16 cellular contexts compared by ENCODE assay signal in the genomic region with DNA sequence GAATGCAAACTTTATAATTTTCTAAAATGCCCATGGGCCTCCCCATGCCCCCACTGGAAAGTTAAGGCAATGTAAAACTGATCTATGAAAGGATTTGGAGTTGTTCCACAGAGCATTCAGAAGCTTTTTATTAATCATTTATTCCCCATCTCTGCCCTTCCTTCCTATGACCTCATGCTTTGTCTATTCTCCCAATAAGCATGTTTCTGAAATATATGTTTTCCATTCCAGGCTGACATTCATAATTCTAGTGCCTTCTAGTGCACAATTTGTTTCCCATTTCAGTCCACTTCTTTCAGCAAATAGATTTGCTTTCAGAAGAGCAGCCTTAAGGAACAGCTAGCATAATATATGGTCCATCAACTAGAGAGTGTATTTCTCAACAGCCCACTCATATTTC.
DNase-seq lines count a peak whose midpoint lies in the region; ATAC-seq and TF ChIP-seq lines count a peak whose summit lies in the region.
"Had no signal": no experiment of that assay in that cellular context is flagged by ENCODE, and none has a peak within 500 bp of the region (broad histone marks: within the 10 kb centered on the region; RNA-seq: fewer than 3 reads in every experiment).

No MANE protein-coding gene starts in this region.

- no peaks in the 10 kb centered on the region for H3K27me3 ChIP-seq in fibroblast of lung (ENCODE audit: control insufficient read depth, insufficient read depth, low read length)
- H3K27me3 ChIP-seq: neutrophil, stomach had no signal

- H3K36me3 Mint-ChIP-seq in osteocyte (ENCODE audit: unreplicated experiment) = peaks cover 10% of the 10 kb centered on the region
- no peaks in the 10 kb centered on the region for H3K36me3 Mint-ChIP-seq in T-helper 2 cell treated with Interferon-gamma antibody and Interleukin-4, amounts not matched to agents 5 μg/mL and 100 μg/mL, for 36 hours (ENCODE audit: low read depth)

- peak; percentile 49 for ATAC-seq in SK-N-SH treated with all-trans-retinoic acid at 6 μM for 48 hours

- H3K4me1 ChIP-seq in fibroblast of lung (ENCODE audit: control insufficient read depth, extremely low read depth, insufficient read depth, low read length) = peaks cover 13% of the 10 kb centered on the region
- H3K4me1 ChIP-seq: BLaER1 had no signal

- no peaks in the 10 kb centered on the region for H3K9me3 ChIP-seq in fibroblast of lung (ENCODE audit: control insufficient read depth, insufficient read depth, low read depth, low read length)
- H3K9me3 ChIP-seq: BLaER1, neutrophil, stomach had no signal

- H3K4me2 ChIP-seq in fibroblast of lung (ENCODE audit: extremely low read depth, insufficient read depth, low read length) = no peak overlapping the region
- H3K4me2 ChIP-seq: BLaER1 had no signal

- H4K20me1 ChIP-seq in fibroblast of lung (ENCODE audit: control insufficient read depth, extremely low read depth, insufficient read depth, low read length) = no peaks in the 10 kb centered on the region
- H4K20me1 ChIP-seq: BLaER1 had no signal

- no peaks in the 10 kb centered on the region for H3K27me3 Mint-ChIP-seq in osteocyte (ENCODE audit: unreplicated experiment)
- H3K27me3 Mint-ChIP-seq in T-helper 2 cell treated with Interferon-gamma antibody and Interleukin-4, amounts not matched to agents 5 μg/mL and 100 μg/mL, for 36 hours (ENCODE audit: low read depth) = no peaks in the 10 kb centered on the region

- peaks cover 37% of the 10 kb centered on the region for H3K4me1 Mint-ChIP-seq in osteocyte (ENCODE audit: unreplicated experiment)
- H3K4me1 Mint-ChIP-seq in T-helper 2 cell treated with Interferon-gamma antibody and Interleukin-4, amounts not matched to agents 5 μg/mL and 100 μg/mL, for 36 hours (ENCODE audit: low read depth) = peaks cover 2% of the 10 kb centered on the region

- H3K9ac ChIP-seq in fibroblast of lung (ENCODE audit: insufficient read depth, low read length) = no peak overlapping the region
- H3K9ac ChIP-seq: BLaER1 had no signal

- no peak overlapping the region for H3K4me3 Mint-ChIP-seq in osteocyte (ENCODE audit: unreplicated experiment)
- H3K4me3 Mint-ChIP-seq in T-helper 2 cell treated with Interferon-gamma antibody and Interleukin-4, amounts not matched to agents 5 μg/mL and 100 μg/mL, for 36 hours = no peak overlapping the region

- H2AFZ ChIP-seq in fibroblast of lung (ENCODE audit: low read length) = no peak overlapping the region

- TF ChIP-seq CTCF in fibroblast of lung (conservative IDR thresholded peaks at IDR 0.05 in 1 of 2, IDR thresholded peaks at IDR 0.05 in 1 of 2; ENCODE audit: low read depth in 1 of 2, low read length in 2 of 2) (no peak), osteocyte (IDR thresholded peaks at IDR 0.05) (peak; percentile 12)

- H3K9me3 Mint-ChIP-seq in osteocyte (ENCODE audit: unreplicated experiment) = peaks cover 22% of the 10 kb centered on the region
- H3K9me3 Mint-ChIP-seq in T-helper 2 cell treated with Interferon-gamma antibody and Interleukin-4, amounts not matched to agents 5 μg/mL and 100 μg/mL, for 36 hours = no peaks in the 10 kb centered on the region

- DNase-seq in ELR (ENCODE audit: low read depth) (peak; percentile 63), fibroblast of lung (ENCODE audit: low read depth in 2 of 2) (peak; percentile 70 to 74), osteocyte (ENCODE audit: extremely low spot score, unreplicated experiment) (no peak), DMS153 treated with DMSO at 0.1 percent for 48 hours (lab: John Stamatoyannopoulos, UW; ENCODE audit: unreplicated experiment) (no peak), NCI-H1417 treated with DMSO at 0.1 percent for 48 hours (lab: John Stamatoyannopoulos, UW) (no peak), foreskin melanocyte (no peak)
- DNase-seq in T-helper 2 cell treated with Interferon-gamma antibody and Interleukin-4, amounts not matched to agents 5 μg/mL and 100 μg/mL, for 36 hours (ENCODE audit: low spot score) = no peak
- DNase-seq: activated naive CD4-positive, alpha-beta T cell treated with Interleukin-2 at 50 U/mL for 16 hours; caudate nucleus; NCI-H1436 treated with DMSO at 0.1 percent for 48 hours; small intestine; stomach had no signal

- no peak overlapping the region for H3K4me3 ChIP-seq in fibroblast of lung (replicated peaks in 1 of 4; ENCODE audit: control extremely low read depth in 1 of 4, insufficient read depth in 1 of 4, low read depth in 3 of 4, low read length in 4 of 4)
- H3K4me3 ChIP-seq: BLaER1, lung, stomach had no signal

- H3K36me3 ChIP-seq in fibroblast of lung (ENCODE audit: control insufficient read depth, insufficient read depth, low read length) = no peaks in the 10 kb centered on the region
- H3K36me3 ChIP-seq: BLaER1, neutrophil, stomach had no signal

- H3K79me2 ChIP-seq in fibroblast of lung (ENCODE audit: control insufficient read depth, insufficient read depth, low read length) = no peaks in the 10 kb centered on the region

- H3K27ac Mint-ChIP-seq in osteocyte (ENCODE audit: unreplicated experiment) = peak overlapping the region; percentile 85
- no peak overlapping the region for H3K27ac Mint-ChIP-seq in T-helper 2 cell treated with Interferon-gamma antibody and Interleukin-4, amounts not matched to agents 5 μg/mL and 100 μg/mL, for 36 hours

- peak overlapping the region; percentile 67 for H3K27ac ChIP-seq in fibroblast of lung (ENCODE audit: insufficient read depth, low read length)
- H3K27ac ChIP-seq: BLaER1, neutrophil, stomach had no signal

TF ChIP-seq in SK-N-SH treated with all-trans-retinoic acid at 6 μM for 48 hours, 23 proteins besides CTCF, POLR2A, EP300 and RAD21:
- TF ChIP-seq ZFP3 (CRISPR knock-in tag; IDR thresholded peaks at IDR 0.05) (no peak), ZFP30 (CRISPR knock-in tag; IDR thresholded peaks at IDR 0.05) (no peak), ISL1 (CRISPR knock-in tag; IDR thresholded peaks at IDR 0.05) (peak; percentile 76), TCF4 (CRISPR knock-in tag; IDR thresholded peaks at IDR 0.05; ENCODE audit: borderline replicate concordance) (no peak), TOX (CRISPR knock-in tag; IDR thresholded peaks at IDR 0.05; ENCODE audit: borderline replicate concordance) (0 out of 2 replicates have a peak, but pooled peaks have one; percentile 24)
- TF ChIP-seq, protein P1, sequence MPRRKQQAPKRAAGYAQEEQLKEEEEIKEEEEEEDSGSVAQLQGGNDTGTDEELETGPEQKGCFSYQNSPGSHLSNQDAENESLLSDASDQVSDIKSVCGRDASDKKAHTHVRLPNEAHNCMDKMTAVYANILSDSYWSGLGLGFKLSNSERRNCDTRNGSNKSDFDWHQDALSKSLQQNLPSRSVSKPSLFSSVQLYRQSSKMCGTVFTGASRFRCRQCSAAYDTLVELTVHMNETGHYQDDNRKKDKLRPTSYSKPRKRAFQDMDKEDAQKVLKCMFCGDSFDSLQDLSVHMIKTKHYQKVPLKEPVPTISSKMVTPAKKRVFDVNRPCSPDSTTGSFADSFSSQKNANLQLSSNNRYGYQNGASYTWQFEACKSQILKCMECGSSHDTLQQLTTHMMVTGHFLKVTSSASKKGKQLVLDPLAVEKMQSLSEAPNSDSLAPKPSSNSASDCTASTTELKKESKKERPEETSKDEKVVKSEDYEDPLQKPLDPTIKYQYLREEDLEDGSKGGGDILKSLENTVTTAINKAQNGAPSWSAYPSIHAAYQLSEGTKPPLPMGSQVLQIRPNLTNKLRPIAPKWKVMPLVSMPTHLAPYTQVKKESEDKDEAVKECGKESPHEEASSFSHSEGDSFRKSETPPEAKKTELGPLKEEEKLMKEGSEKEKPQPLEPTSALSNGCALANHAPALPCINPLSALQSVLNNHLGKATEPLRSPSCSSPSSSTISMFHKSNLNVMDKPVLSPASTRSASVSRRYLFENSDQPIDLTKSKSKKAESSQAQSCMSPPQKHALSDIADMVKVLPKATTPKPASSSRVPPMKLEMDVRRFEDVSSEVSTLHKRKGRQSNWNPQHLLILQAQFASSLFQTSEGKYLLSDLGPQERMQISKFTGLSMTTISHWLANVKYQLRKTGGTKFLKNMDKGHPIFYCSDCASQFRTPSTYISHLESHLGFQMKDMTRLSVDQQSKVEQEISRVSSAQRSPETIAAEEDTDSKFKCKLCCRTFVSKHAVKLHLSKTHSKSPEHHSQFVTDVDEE (CRISPR knock-in tag; IDR thresholded peaks at IDR 0.05) = no peak
- TF ChIP-seq, protein P2, sequence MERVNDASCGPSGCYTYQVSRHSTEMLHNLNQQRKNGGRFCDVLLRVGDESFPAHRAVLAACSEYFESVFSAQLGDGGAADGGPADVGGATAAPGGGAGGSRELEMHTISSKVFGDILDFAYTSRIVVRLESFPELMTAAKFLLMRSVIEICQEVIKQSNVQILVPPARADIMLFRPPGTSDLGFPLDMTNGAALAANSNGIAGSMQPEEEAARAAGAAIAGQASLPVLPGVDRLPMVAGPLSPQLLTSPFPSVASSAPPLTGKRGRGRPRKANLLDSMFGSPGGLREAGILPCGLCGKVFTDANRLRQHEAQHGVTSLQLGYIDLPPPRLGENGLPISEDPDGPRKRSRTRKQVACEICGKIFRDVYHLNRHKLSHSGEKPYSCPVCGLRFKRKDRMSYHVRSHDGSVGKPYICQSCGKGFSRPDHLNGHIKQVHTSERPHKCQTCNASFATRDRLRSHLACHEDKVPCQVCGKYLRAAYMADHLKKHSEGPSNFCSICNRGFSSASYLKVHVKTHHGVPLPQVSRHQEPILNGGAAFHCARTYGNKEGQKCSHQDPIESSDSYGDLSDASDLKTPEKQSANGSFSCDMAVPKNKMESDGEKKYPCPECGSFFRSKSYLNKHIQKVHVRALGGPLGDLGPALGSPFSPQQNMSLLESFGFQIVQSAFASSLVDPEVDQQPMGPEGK (CRISPR knock-in tag; IDR thresholded peaks at IDR 0.05; ENCODE audit: borderline replicate concordance) = no peak

Comparison
In these comparisons a context has a peak if more than half of its experiments do, and no peak if none do; other contexts are left out.
1. DNase-seq: peak in ELR (single experiment) and fibroblast of lung (2 of 2); none in osteocyte (single experiment), T-helper 2 cell treated with Interferon-gamma antibody and Interleukin-4, amounts not matched to agents 5 μg/mL and 100 μg/mL, for 36 hours (single experiment), DMS153 treated with DMSO at 0.1 percent for 48 hours (single experiment), NCI-H1417 treated with DMSO at 0.1 percent for 48 hours (single experiment) and foreskin melanocyte (single experiment).